Comparison of ENCODE assay signal across 35 cellular contexts in genomic region chr10:132070724-132071123, GRCh38. TPM values are rescaled to one million over a fixed set of nuclear protein-coding genes. Genes with fewer than 3 reads are reported as not detected.
"Had no signal": no experiment of that assay in that cellular context is flagged by ENCODE, and none has a peak within 500 bp of the region (broad histone marks: within the 10 kb centered on the region; RNA-seq: fewer than 3 reads in every experiment).

No MANE protein-coding gene starts in this region.

- FAIRE-seq: bronchial epithelial cell, colon, TTC549 had no signal

- H3K27ac Mint-ChIP-seq: activated B cell treated with CpG ODN at 0.5 μM for 24 hours; activated CD4-positive, alpha-beta memory T cell treated with anti-CD3 and anti-CD28 coated beads, Interleukin-2, amount 10 ng/mL, durations not matched to agents 7 days and 5 days; activated CD4-positive, alpha-beta T cell treated with anti-CD3 and anti-CD28 coated beads, Interleukin-2, amount 10 ng/mL, durations not matched to agents 7 days and 5 days; activated CD8-positive, alpha-beta memory T cell treated with anti-CD3 and anti-CD28 coated beads, Interleukin-2, amount 10 ng/mL, durations not matched to agents 7 days and 5 days; activated CD8-positive, alpha-beta T cell treated with anti-CD3 and anti-CD28 coated beads, Interleukin-2, amount 10 ng/mL, durations not matched to agents 7 days and 5 days; activated naive CD4-positive, alpha-beta T cell treated with anti-CD3 and anti-CD28 coated beads, Interleukin-2, amount 10 ng/mL, durations not matched to agents 7 days and 5 days; activated naive CD4-positive, alpha-beta T cell treated with anti-CD3 and anti-CD28 coated beads, Interleukin-2, amount 50 U/mL, for 24 hours; activated naive CD8-positive, alpha-beta T cell; activated naive CD8-positive, alpha-beta T cell treated with anti-CD3 and anti-CD28 coated beads, Interleukin-2, amount 10 ng/mL, durations not matched to agents 7 days and 5 days; activated naive CD8-positive, alpha-beta T cell treated with anti-CD3 and anti-CD28 coated beads, Interleukin-2, amount 50 U/mL, for 24 hours; activated T-cell treated with anti-CD3 and anti-CD28 coated beads, Interleukin-2, amount 50 U/mL, for 24 hours; activated T-helper 2 cell treated with anti-CD3 and anti-CD28 coated beads, Interferon-gamma antibody, Interleukin-2, Interleukin-4, amounts not matched to agents 10 μg/mL and 5 μg/mL and 100 μg/mL, durations not matched to agents 14 hours and 24 hours and 36 hours; brain; T-helper 1 cell treated with Interleukin-12 subunit alpha and Interleukin-12 subunit beta and Interleukin-4 antibody, amounts not matched to agents 30 μg/mL and 1 μg/mL, for 36 hours; T-helper 2 cell treated with Interferon-gamma antibody and Interleukin-4, amounts not matched to agents 5 μg/mL and 100 μg/mL, for 36 hours had no signal

- H3K27me3 Mint-ChIP-seq: activated naive CD4-positive, alpha-beta T cell treated with anti-CD3 and anti-CD28 coated beads, Interleukin-2, amount 50 U/mL, for 24 hours had no signal

- H3K36me3 ChIP-seq: ascending aorta, cardiac muscle cell had no signal

- H3K27ac ChIP-seq: ascending aorta, cardiac muscle cell, VCaP had no signal

- H3K27me3 ChIP-seq: ascending aorta, cardiac muscle cell had no signal

- ATAC-seq: activated CD8-positive, alpha-beta memory T cell treated with anti-CD3 and anti-CD28 coated beads, Interleukin-2, amount 10 ng/mL, durations not matched to agents 7 days and 5 days; activated CD8-positive, alpha-beta T cell treated with anti-CD3 and anti-CD28 coated beads, Interleukin-2, amount 10 ng/mL, durations not matched to agents 7 days and 5 days; activated naive CD8-positive, alpha-beta T cell treated with anti-CD3 and anti-CD28 coated beads, Interleukin-2, amount 50 U/mL, for 24 hours had no signal

- H3K4me3 ChIP-seq: ascending aorta, cardiac muscle cell had no signal

- H3K36me3 Mint-ChIP-seq: activated CD8-positive, alpha-beta memory T cell treated with anti-CD3 and anti-CD28 coated beads, Interleukin-2, amount 10 ng/mL, durations not matched to agents 7 days and 5 days; activated naive CD4-positive, alpha-beta T cell treated with anti-CD3 and anti-CD28 coated beads, Interleukin-2, amount 10 ng/mL, durations not matched to agents 7 days and 5 days; activated naive CD8-positive, alpha-beta T cell treated with anti-CD3 and anti-CD28 coated beads, Interleukin-2, amount 10 ng/mL, durations not matched to agents 7 days and 5 days had no signal

- H3K9me3 Mint-ChIP-seq: activated CD4-positive, alpha-beta memory T cell treated with anti-CD3 and anti-CD28 coated beads, Interleukin-2, amount 10 ng/mL, durations not matched to agents 7 days and 5 days; activated CD4-positive, alpha-beta T cell treated with anti-CD3 and anti-CD28 coated beads, Interleukin-2, amount 10 ng/mL, durations not matched to agents 7 days and 5 days; activated naive CD4-positive, alpha-beta T cell treated with anti-CD3 and anti-CD28 coated beads, Interleukin-2, amount 10 ng/mL, durations not matched to agents 7 days and 5 days; activated naive CD8-positive, alpha-beta T cell treated with anti-CD3 and anti-CD28 coated beads, Interleukin-2, amount 10 ng/mL, durations not matched to agents 7 days and 5 days; activated naive CD8-positive, alpha-beta T cell treated with anti-CD3 and anti-CD28 coated beads, Interleukin-2, amount 50 U/mL, for 24 hours; activated T-helper 2 cell treated with anti-CD3 and anti-CD28 coated beads, Interferon-gamma antibody, Interleukin-2, Interleukin-4, amounts not matched to agents 10 μg/mL and 5 μg/mL and 100 μg/mL, durations not matched to agents 14 hours and 24 hours and 36 hours; T-helper 1 cell treated with Interleukin-12 subunit alpha and Interleukin-12 subunit beta and Interleukin-4 antibody, amounts not matched to agents 30 μg/mL and 1 μg/mL, for 36 hours; T-helper 2 cell treated with Interferon-gamma antibody and Interleukin-4, amounts not matched to agents 5 μg/mL and 100 μg/mL, for 36 hours had no signal

- H3K4me1 ChIP-seq: ascending aorta had no signal

- DNase-seq: activated B cell treated with CpG ODN at 0.5 μM for 24 hours; activated CD4-positive, alpha-beta memory T cell treated with anti-CD3 and anti-CD28 coated beads, Interleukin-2, amount 10 ng/mL, durations not matched to agents 7 days and 5 days; activated CD4-positive, alpha-beta T cell treated with anti-CD3 and anti-CD28 coated beads for 48 hours; activated CD4-positive, alpha-beta T cell treated with anti-CD3 and anti-CD28 coated beads, Interleukin-2, amount 10 ng/mL, durations not matched to agents 7 days and 5 days; activated CD4-positive, alpha-beta T cell treated with anti-CD3 and anti-CD28 coated beads, Interleukin-2, amount 50 U/mL, for 48 hours; activated CD4-positive, CD25-positive, alpha-beta regulatory T cell treated with anti-CD3 and anti-CD28 coated beads, Interleukin-2, amount 50 U/mL, for 72 hours; activated CD8-positive, alpha-beta memory T cell treated with anti-CD3 and anti-CD28 coated beads for 24 hours; activated CD8-positive, alpha-beta memory T cell treated with anti-CD3 and anti-CD28 coated beads, Interleukin-2, amount 10 ng/mL, durations not matched to agents 7 days and 5 days; activated CD8-positive, alpha-beta memory T cell treated with anti-CD3 and anti-CD28 coated beads, Interleukin-2, amount 50 U/mL, for 48 hours; activated CD8-positive, alpha-beta T cell treated with anti-CD3 and anti-CD28 coated beads, Interleukin-2, amount 10 ng/mL, durations not matched to agents 7 days and 5 days; activated effector memory CD4-positive, alpha-beta T cell treated with Interleukin-2 at 50 U/mL for 16 hours; activated gamma-delta T cell; activated naive CD4-positive, alpha-beta T cell treated with anti-CD3 and anti-CD28 coated beads, Interleukin-2, amount 10 ng/mL, durations not matched to agents 7 days and 5 days; activated naive CD4-positive, alpha-beta T cell treated with Interleukin-2 at 50 U/mL for 16 hours; activated naive CD8-positive, alpha-beta T cell treated with anti-CD3 and anti-CD28 coated beads, Interleukin-2, amount 10 ng/mL, durations not matched to agents 7 days and 5 days; activated naive CD8-positive, alpha-beta T cell treated with anti-CD3 and anti-CD28 coated beads, Interleukin-2, amount 50 U/mL, for 24 hours; activated T-cell treated with anti-CD3 and anti-CD28 coated beads, Interleukin-2, amount 50 U/mL, for 24 hours; activated T-cell treated with anti-CD3 and anti-CD28 coated beads, Interleukin-2, amount 50 U/mL, for 48 hours; amygdala; anterior cingulate cortex; central memory CD4-positive, alpha-beta T cell; T-helper 2 cell; T-helper 9 cell had no signal

- H3K4me3 Mint-ChIP-seq: activated B cell treated with CpG ODN at 0.5 μM for 24 hours; activated CD4-positive, alpha-beta memory T cell treated with anti-CD3 and anti-CD28 coated beads, Interleukin-2, amount 10 ng/mL, durations not matched to agents 7 days and 5 days; activated CD4-positive, alpha-beta T cell treated with anti-CD3 and anti-CD28 coated beads, Interleukin-2, amount 10 ng/mL, durations not matched to agents 7 days and 5 days; activated CD8-positive, alpha-beta memory T cell treated with anti-CD3 and anti-CD28 coated beads, Interleukin-2, amount 10 ng/mL, durations not matched to agents 7 days and 5 days; activated CD8-positive, alpha-beta T cell treated with anti-CD3 and anti-CD28 coated beads, Interleukin-2, amount 10 ng/mL, durations not matched to agents 7 days and 5 days; activated naive CD4-positive, alpha-beta T cell treated with anti-CD3 and anti-CD28 coated beads, Interleukin-2, amount 10 ng/mL, durations not matched to agents 7 days and 5 days; activated naive CD4-positive, alpha-beta T cell treated with anti-CD3 and anti-CD28 coated beads, Interleukin-2, amount 50 U/mL, for 24 hours; activated naive CD8-positive, alpha-beta T cell; activated naive CD8-positive, alpha-beta T cell treated with anti-CD3 and anti-CD28 coated beads, Interleukin-2, amount 10 ng/mL, durations not matched to agents 7 days and 5 days; activated naive CD8-positive, alpha-beta T cell treated with anti-CD3 and anti-CD28 coated beads, Interleukin-2, amount 50 U/mL, for 24 hours; activated T-cell treated with anti-CD3 and anti-CD28 coated beads, Interleukin-2, amount 50 U/mL, for 24 hours; brain; T-helper 1 cell treated with Interleukin-12 subunit alpha and Interleukin-12 subunit beta and Interleukin-4 antibody, amounts not matched to agents 30 μg/mL and 1 μg/mL, for 36 hours; T-helper 2 cell treated with Interferon-gamma antibody and Interleukin-4, amounts not matched to agents 5 μg/mL and 100 μg/mL, for 36 hours had no signal

- H3K4me1 Mint-ChIP-seq: activated CD4-positive, alpha-beta memory T cell treated with anti-CD3 and anti-CD28 coated beads, Interleukin-2, amount 10 ng/mL, durations not matched to agents 7 days and 5 days; activated CD8-positive, alpha-beta memory T cell treated with anti-CD3 and anti-CD28 coated beads, Interleukin-2, amount 10 ng/mL, durations not matched to agents 7 days and 5 days; activated naive CD4-positive, alpha-beta T cell treated with anti-CD3 and anti-CD28 coated beads, Interleukin-2, amount 10 ng/mL, durations not matched to agents 7 days and 5 days had no signal

RNA-seq across cellular contexts. Expression of gene JAKMIP3, which starts 5.0 kb away (rescaled TPM):
- total RNA-seq: ascending aorta, bronchial epithelial cell had no signal
